14 cellular contexts compared by ENCODE assay signal in genomic region chr2:190746971-190747761, GRCh38.
DNase-seq lines count a peak whose midpoint lies in the region; ATAC-seq and TF ChIP-seq lines count a peak whose summit lies in the region.
"Had no signal": no experiment of that assay in that cellular context is flagged by ENCODE, and none has a peak within 500 bp of the region (broad histone marks: within the 10 kb centered on the region; RNA-seq: fewer than 3 reads in every experiment).

No MANE protein-coding gene starts in this region.

- TF ChIP-seq RAD21 in SK-N-SH (IDR thresholded peaks at IDR 0.05; ENCODE audit: low read length) = no peak

- no peak for ATAC-seq in heart right ventricle
- no peak for ATAC-seq in effector memory CD8-positive, alpha-beta T cell (replicated peaks)
- ATAC-seq: CD8-positive, alpha-beta T cell; lower lobe of right lung had no signal

- no peaks in the 10 kb centered on the region for H4K20me1 ChIP-seq in SK-N-SH (ENCODE audit: insufficient read depth)

- H3F3A ChIP-seq in SK-N-SH (replicated peaks; ENCODE audit: insufficient read depth) = no peaks in the 10 kb centered on the region

- no peaks in the 10 kb centered on the region for H3K9me3 Mint-ChIP-seq in effector memory CD8-positive, alpha-beta T cell
- H3K9me3 Mint-ChIP-seq: CD8-positive, alpha-beta T cell had no signal

- H3K27me3 Mint-ChIP-seq in effector memory CD8-positive, alpha-beta T cell = no peaks in the 10 kb centered on the region

- no peak overlapping the region for H3K4me3 ChIP-seq in cardiac muscle cell
- H3K4me3 ChIP-seq in heart right ventricle = no peak overlapping the region
- H3K4me3 ChIP-seq in SK-N-SH (ENCODE audit: low read depth in 2 of 2, low read length in 1 of 2) = no peak overlapping the region
- no peak overlapping the region for H3K4me3 ChIP-seq in fibroblast of villous mesenchyme (ENCODE audit: low read depth, low read length)
- H3K4me3 ChIP-seq: colonic mucosa, lower lobe of right lung had no signal

- H2AFZ ChIP-seq in SK-N-SH (ENCODE audit: low read depth) = peak overlapping the region; percentile 21; the same call in 1 of the 2 replicates

- POLR2A ChIA-PET in SK-N-SH (lab: Yijun Ruan, JAX) = no interaction called here

- H3K27me3 ChIP-seq in cardiac muscle cell (no peaks in the 10 kb centered on the region), heart right ventricle (no peaks in the 10 kb centered on the region), SK-N-SH (ENCODE audit: insufficient read depth) (no peaks in the 10 kb centered on the region)
- H3K27me3 ChIP-seq: colonic mucosa had no signal

- no peak overlapping the region for H3K4me3 Mint-ChIP-seq in effector memory CD8-positive, alpha-beta T cell
- H3K4me3 Mint-ChIP-seq: CD8-positive, alpha-beta T cell had no signal

- H3K9me3 ChIP-seq in cardiac muscle cell (ENCODE audit: low read depth) (no peaks in the 10 kb centered on the region), heart right ventricle (no peaks in the 10 kb centered on the region), SK-N-SH (no peaks in the 10 kb centered on the region)
- H3K9me3 ChIP-seq: colonic mucosa, lower lobe of right lung had no signal

- H3K4me1 ChIP-seq in cardiac muscle cell (ENCODE audit: low read depth) (peaks cover 14% of the 10 kb centered on the region), heart right ventricle (peaks cover 0 to 10% (median 6%) of the 10 kb centered on the region in 9 donors), SK-N-SH (ENCODE audit: control insufficient read depth in 1 of 2, insufficient read depth in 2 of 2, low read depth in 1 of 2, low read length in 1 of 2) (no peaks in the 10 kb centered on the region)
- H3K4me1 ChIP-seq: colonic mucosa, lower lobe of right lung had no signal

- H3K4me1 Mint-ChIP-seq in effector memory CD8-positive, alpha-beta T cell (ENCODE audit: low read depth in 2 of 2) = no peaks in the 10 kb centered on the region

- H3K4me2 ChIP-seq in SK-N-SH = 0 out of 2 replicates have a peak overlapping the region, but pooled peaks have one; percentile 18

- CTCF ChIA-PET in SK-N-SH (lab: Yijun Ruan, JAX) = interaction anchor here (0.9 kb wide), 1 partner anchor 10 kb away, joined by 3 read pairs; no protein-coding TSS in a partner anchor

- H3K36me3 Mint-ChIP-seq in effector memory CD8-positive, alpha-beta T cell (ENCODE audit: insufficient read depth) = no peaks in the 10 kb centered on the region
- H3K36me3 Mint-ChIP-seq: CD8-positive, alpha-beta T cell had no signal

- no peak overlapping the region for H3K9ac ChIP-seq in SK-N-SH

- TF ChIP-seq CTCF in cardiac muscle cell (IDR thresholded peaks at IDR 0.05; ENCODE audit: low read depth, low read length) = no peak
- no peak for TF ChIP-seq CTCF in heart right ventricle (IDR thresholded peaks at IDR 0.05)
- no peak for TF ChIP-seq CTCF in SK-N-SH (IDR thresholded peaks at IDR 0.05)
- no peak for TF ChIP-seq CTCF in fibroblast of villous mesenchyme (IDR thresholded peaks at IDR 0.05; ENCODE audit: insufficient read depth, low read depth, low read length)

- DNase-seq in cardiac muscle cell (ENCODE audit: low read depth in 1 of 2, low spot score in 1 of 2) (peak; percentile 67 to 79), heart right ventricle (no peak), SK-N-SH (no peak), fibroblast of villous mesenchyme (ENCODE audit: low read depth) (peak; percentile 42), caudate nucleus (lab: John Stamatoyannopoulos, UW) (no peak), NCI-H510A (lab: John Stamatoyannopoulos, UW) (no peak)
- DNase-seq in effector memory CD8-positive, alpha-beta T cell = no peak
- no peak for DNase-seq in stimulated activated CD4-positive, alpha-beta T cell treated with anti-CD3 and anti-CD28 coated beads, Interleukin-2, amount 100 ng/mL, for 24 hours
- DNase-seq: activated effector memory CD4-positive, alpha-beta T cell treated with Interleukin-2 at 50 U/mL for 16 hours; CD8-positive, alpha-beta T cell; colonic mucosa; lower lobe of right lung; NCI-H1105 treated with DMSO at 0.1 percent for 48 hours; NCI-H69 had no signal

- no peak overlapping the region for H3K27ac Mint-ChIP-seq in effector memory CD8-positive, alpha-beta T cell
- H3K27ac Mint-ChIP-seq: CD8-positive, alpha-beta T cell had no signal

- H3K9me2 ChIP-seq in SK-N-SH = no peaks in the 10 kb centered on the region

- no peaks in the 10 kb centered on the region for H3K79me2 ChIP-seq in SK-N-SH (ENCODE audit: insufficient read depth)

- intact Hi-C loops in heart right ventricle (cut with DNase I) = no loop called here

- H3K27ac ChIP-seq in cardiac muscle cell = peak overlapping the region; percentile 91
- H3K27ac ChIP-seq in heart right ventricle = no peak overlapping the region
- H3K27ac ChIP-seq in SK-N-SH (ENCODE audit: low read depth in 2 of 2, low read length in 1 of 2) = no peak overlapping the region
- H3K27ac ChIP-seq in caudate nucleus (ENCODE audit: low read depth, low read length) = no peak overlapping the region
- H3K27ac ChIP-seq: colonic mucosa, lower lobe of right lung had no signal

- WGBS in heart right ventricle, 2 donors = 19 to 26% methylated on average over 3 of the region's 3 CpGs
- WGBS in SK-N-SH (ENCODE audit: low lambda C conversion rate) = 53% methylated on average over 3 of the region's 3 CpGs

- no peak for TF ChIP-seq EP300 in SK-N-SH (IDR thresholded peaks at IDR 0.05; ENCODE audit: borderline replicate concordance in 1 of 2, low read depth in 1 of 2, low read length in 1 of 2)

- H3K36me3 ChIP-seq in cardiac muscle cell (no peaks in the 10 kb centered on the region), heart right ventricle (no peaks in the 10 kb centered on the region), SK-N-SH (replicated peaks in 1 of 2; ENCODE audit: control insufficient read depth in 1 of 2, insufficient read depth in 2 of 2, low read length in 1 of 2) (no peaks in the 10 kb centered on the region)
- H3K36me3 ChIP-seq: colonic mucosa, lower lobe of right lung had no signal

TF ChIP-seq in SK-N-SH, 30 proteins besides CTCF, POLR2A, EP300 and RAD21:
- TF ChIP-seq YY1 (IDR thresholded peaks at IDR 0.05; ENCODE audit: low read depth) (no peak), GABPA (IDR thresholded peaks at IDR 0.05; ENCODE audit: low read depth) (no peak), RXRA (IDR thresholded peaks at IDR 0.05; ENCODE audit: borderline replicate concordance, low read depth) (no peak), JUND (IDR thresholded peaks at IDR 0.05) (no peak), SMC3 (IDR thresholded peaks at IDR 0.05; ENCODE audit: low read depth, low read length) (no peak), FOXJ3 (CRISPR knock-in tag; IDR thresholded peaks at IDR 0.05) (no peak), FOXM1 (IDR thresholded peaks at IDR 0.05; ENCODE audit: low read depth) (no peak), TEAD4 (IDR thresholded peaks at IDR 0.05; ENCODE audit: borderline replicate concordance, insufficient read depth) (no peak)

Comparison
In these comparisons a context has a peak if more than half of its experiments do, and no peak if none do; other contexts are left out.
1. DNase-seq: peak in cardiac muscle cell (2 of 2) and fibroblast of villous mesenchyme (single experiment); none in heart right ventricle (0 of 2), SK-N-SH (single experiment), caudate nucleus (0 of 61), effector memory CD8-positive, alpha-beta T cell (0 of 3), stimulated activated CD4-positive, alpha-beta T cell treated with anti-CD3 and anti-CD28 coated beads, Interleukin-2, amount 100 ng/mL, for 24 hours (0 of 2) and NCI-H510A (single experiment).